1 cellular context compared by ENCODE assay signal in the genomic region with DNA sequence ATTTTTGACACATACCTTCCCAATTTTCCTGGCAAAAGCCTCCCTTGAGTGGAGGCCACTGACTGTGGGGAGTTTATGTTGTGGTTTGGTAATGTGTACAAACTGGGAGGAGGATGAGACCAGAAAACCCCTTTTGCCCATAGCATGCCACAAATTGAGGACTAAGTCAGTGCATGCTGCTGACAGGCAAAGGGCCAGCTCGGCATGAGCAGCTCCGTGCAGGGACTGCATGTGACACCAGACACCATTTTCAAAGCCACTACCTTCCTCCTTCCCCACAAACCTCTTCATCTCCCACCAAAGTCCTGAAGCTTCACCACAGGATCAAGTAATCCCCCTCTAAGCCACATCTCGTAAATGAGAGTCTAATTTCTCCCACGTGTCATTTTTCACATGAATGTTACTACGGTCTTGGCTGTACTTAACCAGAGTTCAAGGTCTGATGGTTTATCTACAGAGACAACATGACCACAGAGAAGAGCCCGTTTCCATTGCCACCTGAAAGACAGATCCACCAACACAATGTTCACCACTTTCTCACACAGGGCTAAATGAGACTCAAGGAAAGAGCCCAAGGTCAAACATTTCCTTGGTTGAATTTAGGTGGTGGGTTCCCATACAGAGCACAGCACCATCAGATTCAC.
TF ChIP-seq lines count a peak whose summit lies in the region.

No MANE protein-coding gene starts in this region.

TF ChIP-seq in GM12878, 131 proteins besides CTCF, POLR2A, EP300 and RAD21:
- TF ChIP-seq, protein P1, sequence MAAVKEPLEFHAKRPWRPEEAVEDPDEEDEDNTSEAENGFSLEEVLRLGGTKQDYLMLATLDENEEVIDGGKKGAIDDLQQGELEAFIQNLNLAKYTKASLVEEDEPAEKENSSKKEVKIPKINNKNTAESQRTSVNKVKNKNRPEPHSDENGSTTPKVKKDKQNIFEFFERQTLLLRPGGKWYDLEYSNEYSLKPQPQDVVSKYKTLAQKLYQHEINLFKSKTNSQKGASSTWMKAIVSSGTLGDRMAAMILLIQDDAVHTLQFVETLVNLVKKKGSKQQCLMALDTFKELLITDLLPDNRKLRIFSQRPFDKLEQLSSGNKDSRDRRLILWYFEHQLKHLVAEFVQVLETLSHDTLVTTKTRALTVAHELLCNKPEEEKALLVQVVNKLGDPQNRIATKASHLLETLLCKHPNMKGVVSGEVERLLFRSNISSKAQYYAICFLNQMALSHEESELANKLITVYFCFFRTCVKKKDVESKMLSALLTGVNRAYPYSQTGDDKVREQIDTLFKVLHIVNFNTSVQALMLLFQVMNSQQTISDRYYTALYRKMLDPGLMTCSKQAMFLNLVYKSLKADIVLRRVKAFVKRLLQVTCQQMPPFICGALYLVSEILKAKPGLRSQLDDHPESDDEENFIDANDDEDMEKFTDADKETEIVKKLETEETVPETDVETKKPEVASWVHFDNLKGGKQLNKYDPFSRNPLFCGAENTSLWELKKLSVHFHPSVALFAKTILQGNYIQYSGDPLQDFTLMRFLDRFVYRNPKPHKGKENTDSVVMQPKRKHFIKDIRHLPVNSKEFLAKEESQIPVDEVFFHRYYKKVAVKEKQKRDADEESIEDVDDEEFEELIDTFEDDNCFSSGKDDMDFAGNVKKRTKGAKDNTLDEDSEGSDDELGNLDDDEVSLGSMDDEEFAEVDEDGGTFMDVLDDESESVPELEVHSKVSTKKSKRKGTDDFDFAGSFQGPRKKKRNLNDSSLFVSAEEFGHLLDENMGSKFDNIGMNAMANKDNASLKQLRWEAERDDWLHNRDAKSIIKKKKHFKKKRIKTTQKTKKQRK (IDR thresholded peaks at IDR 0.05; ENCODE audit: low read depth, low read length), result no peak
- TF ChIP-seq SREBF2 (IDR thresholded peaks at IDR 0.05; ENCODE audit: low read length), result no peak
- TF ChIP-seq IRF4 (IDR thresholded peaks at IDR 0.05; ENCODE audit: low read depth, low read length), result no peak
- no peak for TF ChIP-seq REST (IDR thresholded peaks at IDR 0.05; ENCODE audit: low read depth, low read length)
- TF ChIP-seq, protein P2, sequence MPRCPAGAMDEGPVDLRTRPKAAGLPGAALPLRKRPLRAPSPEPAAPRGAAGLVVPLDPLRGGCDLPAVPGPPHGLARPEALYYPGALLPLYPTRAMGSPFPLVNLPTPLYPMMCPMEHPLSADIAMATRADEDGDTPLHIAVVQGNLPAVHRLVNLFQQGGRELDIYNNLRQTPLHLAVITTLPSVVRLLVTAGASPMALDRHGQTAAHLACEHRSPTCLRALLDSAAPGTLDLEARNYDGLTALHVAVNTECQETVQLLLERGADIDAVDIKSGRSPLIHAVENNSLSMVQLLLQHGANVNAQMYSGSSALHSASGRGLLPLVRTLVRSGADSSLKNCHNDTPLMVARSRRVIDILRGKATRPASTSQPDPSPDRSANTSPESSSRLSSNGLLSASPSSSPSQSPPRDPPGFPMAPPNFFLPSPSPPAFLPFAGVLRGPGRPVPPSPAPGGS (IDR thresholded peaks at IDR 0.05; ENCODE audit: borderline replicate concordance, insufficient read depth, low read depth, low read length, poor library complexity, severe bottlenecking), result no peak
- TF ChIP-seq E2F4 (IDR thresholded peaks at IDR 0.05; ENCODE audit: low read depth, low read length), result no peak
- TF ChIP-seq, protein P3, sequence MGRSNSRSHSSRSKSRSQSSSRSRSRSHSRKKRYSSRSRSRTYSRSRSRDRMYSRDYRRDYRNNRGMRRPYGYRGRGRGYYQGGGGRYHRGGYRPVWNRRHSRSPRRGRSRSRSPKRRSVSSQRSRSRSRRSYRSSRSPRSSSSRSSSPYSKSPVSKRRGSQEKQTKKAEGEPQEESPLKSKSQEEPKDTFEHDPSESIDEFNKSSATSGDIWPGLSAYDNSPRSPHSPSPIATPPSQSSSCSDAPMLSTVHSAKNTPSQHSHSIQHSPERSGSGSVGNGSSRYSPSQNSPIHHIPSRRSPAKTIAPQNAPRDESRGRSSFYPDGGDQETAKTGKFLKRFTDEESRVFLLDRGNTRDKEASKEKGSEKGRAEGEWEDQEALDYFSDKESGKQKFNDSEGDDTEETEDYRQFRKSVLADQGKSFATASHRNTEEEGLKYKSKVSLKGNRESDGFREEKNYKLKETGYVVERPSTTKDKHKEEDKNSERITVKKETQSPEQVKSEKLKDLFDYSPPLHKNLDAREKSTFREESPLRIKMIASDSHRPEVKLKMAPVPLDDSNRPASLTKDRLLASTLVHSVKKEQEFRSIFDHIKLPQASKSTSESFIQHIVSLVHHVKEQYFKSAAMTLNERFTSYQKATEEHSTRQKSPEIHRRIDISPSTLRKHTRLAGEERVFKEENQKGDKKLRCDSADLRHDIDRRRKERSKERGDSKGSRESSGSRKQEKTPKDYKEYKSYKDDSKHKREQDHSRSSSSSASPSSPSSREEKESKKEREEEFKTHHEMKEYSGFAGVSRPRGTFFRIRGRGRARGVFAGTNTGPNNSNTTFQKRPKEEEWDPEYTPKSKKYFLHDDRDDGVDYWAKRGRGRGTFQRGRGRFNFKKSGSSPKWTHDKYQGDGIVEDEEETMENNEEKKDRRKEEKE (IDR thresholded peaks at IDR 0.05), result no peak
- TF ChIP-seq IKZF2 (IDR thresholded peaks at IDR 0.05), result no peak
- no peak for TF ChIP-seq NR2C2 (IDR thresholded peaks at IDR 0.05; ENCODE audit: borderline replicate concordance, control insufficient read depth, insufficient read length, low read depth)
- no peak for TF ChIP-seq ATF7 (IDR thresholded peaks at IDR 0.05; ENCODE audit: low read depth)
- no peak for TF ChIP-seq FOXK2 (IDR thresholded peaks at IDR 0.05)
- TF ChIP-seq RELB (IDR thresholded peaks at IDR 0.05; ENCODE audit: low read depth), result no peak
- no peak for TF ChIP-seq BMI1 (IDR thresholded peaks at IDR 0.05; ENCODE audit: borderline replicate concordance)
